17 cellular contexts compared by ENCODE assay signal in the genomic region with DNA sequence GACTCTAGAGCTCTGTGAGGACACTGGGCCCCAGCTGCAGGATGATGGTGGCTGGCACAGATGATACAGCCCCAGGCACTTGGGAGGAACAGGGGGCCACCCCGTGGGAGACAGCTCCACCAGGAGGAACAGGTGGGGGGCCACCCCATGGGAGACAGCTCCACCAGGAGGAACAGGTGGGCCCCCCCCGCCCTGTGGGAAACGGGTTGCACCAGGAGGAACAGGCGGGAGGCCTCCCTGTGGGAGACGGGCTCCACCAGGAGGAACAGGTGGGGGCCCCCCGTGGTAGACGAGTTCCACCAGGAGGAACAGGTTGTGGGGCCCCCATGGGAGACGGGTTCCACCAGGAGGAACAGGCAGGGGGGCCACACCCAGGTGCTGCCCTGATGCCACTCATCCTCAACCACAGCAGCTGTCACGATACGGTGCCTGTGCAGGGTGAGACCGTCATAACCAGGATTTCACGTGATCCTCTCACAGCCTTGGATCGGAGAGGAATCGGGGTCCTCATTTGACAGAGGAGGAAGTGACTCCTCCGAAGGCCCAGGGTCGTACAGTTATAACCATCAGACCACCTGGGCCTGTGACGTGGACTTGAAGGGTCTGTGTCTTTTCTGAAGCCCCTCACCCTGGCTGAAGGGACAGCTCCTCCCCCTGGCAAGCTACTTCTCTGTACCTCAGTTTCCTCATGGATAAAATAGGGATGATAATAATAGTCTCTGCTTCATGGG. TPM values are rescaled to one million over a fixed set of nuclear protein-coding genes. Genes with fewer than 3 reads are reported as not detected.
DNase-seq lines count a peak whose midpoint lies in the region; ATAC-seq and TF ChIP-seq lines count a peak whose summit lies in the region.
"Had no signal": no experiment of that assay in that cellular context is flagged by ENCODE, and none has a peak within 500 bp of the region (broad histone marks: within the 10 kb centered on the region; RNA-seq: fewer than 3 reads in every experiment).

No MANE protein-coding gene starts in this region.

- peaks cover 10% of the 10 kb centered on the region for H3K9me3 Mint-ChIP-seq in activated naive CD8-positive, alpha-beta T cell treated with anti-CD3 and anti-CD28 coated beads, Interleukin-2, amount 10 ng/mL, durations not matched to agents 7 days and 5 days
- peaks cover 13% of the 10 kb centered on the region for H3K9me3 Mint-ChIP-seq in activated naive CD8-positive, alpha-beta T cell treated with anti-CD3 and anti-CD28 coated beads for 36 hours
- H3K9me3 Mint-ChIP-seq in activated CD4-positive, alpha-beta T cell treated with anti-CD3 and anti-CD28 coated beads, Interleukin-2, amount 10 ng/mL, durations not matched to agents 7 days and 5 days, result peaks cover 9% of the 10 kb centered on the region

- no peak overlapping the region for H3K27ac ChIP-seq in coronary artery
- H3K27ac ChIP-seq in neuronal stem cell (replicated peaks; ENCODE audit: low read length), result no peak overlapping the region
- H3K27ac ChIP-seq: C4-2B, Peyer's patch had no signal

- no peak for ATAC-seq in activated naive CD8-positive, alpha-beta T cell treated with anti-CD3 and anti-CD28 coated beads, Interleukin-2, amount 10 ng/mL, durations not matched to agents 7 days and 5 days (ENCODE audit: low read depth)
- no peak for ATAC-seq in left lobe of liver
- ATAC-seq: HCT116 had no signal

- H3K4me3 Mint-ChIP-seq in activated naive CD8-positive, alpha-beta T cell treated with anti-CD3 and anti-CD28 coated beads, Interleukin-2, amount 10 ng/mL, durations not matched to agents 7 days and 5 days, result no peak overlapping the region
- no peak overlapping the region for H3K4me3 Mint-ChIP-seq in activated naive CD8-positive, alpha-beta T cell treated with anti-CD3 and anti-CD28 coated beads for 36 hours
- H3K4me3 Mint-ChIP-seq in activated CD4-positive, alpha-beta T cell treated with anti-CD3 and anti-CD28 coated beads, Interleukin-2, amount 10 ng/mL, durations not matched to agents 7 days and 5 days, result no peak overlapping the region

- no CpG with 5 or more reads among the region's 17 CpGs for WGBS in neuronal stem cell (ENCODE audit: extremely low coverage in 2 of 2, insufficient read length in 2 of 2, insufficient replicate concordance in 1 of 2), 2 donors

- H3K4me2 ChIP-seq in neuronal stem cell (ENCODE audit: insufficient read depth, low read length, poor library complexity, severe bottlenecking), result no peak overlapping the region

- H2BK120ac ChIP-seq in neuronal stem cell (ENCODE audit: low read depth, low read length), result no peak overlapping the region

- no peak overlapping the region for H2AFZ ChIP-seq in neuronal stem cell (ENCODE audit: low read length)

- H3K9me3 ChIP-seq in neuronal stem cell (replicated peaks in 1 of 2; ENCODE audit: control insufficient read depth in 2 of 2, insufficient read depth in 1 of 2, low read depth in 1 of 2, low read length in 2 of 2), result peaks cover 0 to 4% of the 10 kb centered on the region in 2 donors
- H3K9me3 ChIP-seq: Peyer's patch had no signal

- no peak for DNase-seq in activated naive CD8-positive, alpha-beta T cell treated with anti-CD3 and anti-CD28 coated beads, Interleukin-2, amount 10 ng/mL, durations not matched to agents 7 days and 5 days
- DNase-seq in activated naive CD8-positive, alpha-beta T cell treated with anti-CD3 and anti-CD28 coated beads for 36 hours, result no peak
- peak; percentile 22 for DNase-seq in coronary artery (ENCODE audit: low spot score)
- no peak for DNase-seq in neuronal stem cell (ENCODE audit: low spot score)
- no peak for DNase-seq in activated CD4-positive, alpha-beta T cell treated with anti-CD3 and anti-CD28 coated beads, Interleukin-2, amount 10 ng/mL, durations not matched to agents 7 days and 5 days
- DNase-seq in amniotic stem cell (lab: John Stamatoyannopoulos, UW), result no peak
- no peak for DNase-seq in left lobe of liver (ENCODE audit: low spot score)
- DNase-seq in NCI-H2081 (lab: John Stamatoyannopoulos, UW), result no peak
- DNase-seq: DMS53, MV-4-11, NCI-H1417 treated with DMSO at 0.1 percent for 48 hours, NCI-H2081 treated with DMSO at 0.1 percent for 48 hours, NCI-H446, Peyer's patch, SIG-M5 had no signal

- H3K14ac ChIP-seq in neuronal stem cell (ENCODE audit: low read length), result no peak overlapping the region

- peak overlapping the region; percentile 9 for H2BK15ac ChIP-seq in neuronal stem cell (ENCODE audit: low read length)

- no peak overlapping the region for H3K4ac ChIP-seq in neuronal stem cell (ENCODE audit: low read length)

- H3K79me1 ChIP-seq in neuronal stem cell (ENCODE audit: low read depth, low read length), result no peaks in the 10 kb centered on the region

- CTCF ChIA-PET in activated CD4-positive, alpha-beta T cell treated with anti-CD3 and anti-CD28 coated beads, Interleukin-2, amount 10 ng/mL, durations not matched to agents 7 days and 5 days (lab: Charles Lee), result interaction anchor here (0.9 to 1.1 kb wide), 2 partner anchors 11 to 12 kb away, joined by 3 read pairs; no protein-coding TSS in a partner anchor

- H3K4me3 ChIP-seq in coronary artery, result no peak overlapping the region
- no peak overlapping the region for H3K4me3 ChIP-seq in neuronal stem cell (ENCODE audit: low read length in 2 of 2)
- H3K4me3 ChIP-seq: Peyer's patch had no signal

- no peak overlapping the region for H4K8ac ChIP-seq in neuronal stem cell (ENCODE audit: low read depth, low read length)

- peaks cover 0 to 3% (median 0%) of the 10 kb centered on the region in 3 experiments for H3K27me3 ChIP-seq in neuronal stem cell (ENCODE audit: control insufficient read depth in 3 of 3, insufficient read depth in 3 of 3, low read depth in 1 of 3, low read length in 3 of 3)
- H3K27me3 ChIP-seq: Peyer's patch had no signal

- no peak overlapping the region for H3K9ac ChIP-seq in neuronal stem cell (ENCODE audit: low read depth, low read length, poor library complexity)

- no peak for TF ChIP-seq CTCF in coronary artery (IDR thresholded peaks at IDR 0.05)

- peak overlapping the region; percentile 19 for H2AK5ac ChIP-seq in neuronal stem cell (ENCODE audit: low read depth, low read length)

- H3K23ac ChIP-seq in neuronal stem cell (ENCODE audit: low read depth, low read length, poor library complexity), result peak overlapping the region; percentile 17

- H3K4me1 ChIP-seq in neuronal stem cell (ENCODE audit: control insufficient read depth in 2 of 2, insufficient read depth in 1 of 2, low read depth in 1 of 2, low read length in 2 of 2), result peaks cover 9 to 11% of the 10 kb centered on the region in 2 donors
- H3K4me1 ChIP-seq: Peyer's patch had no signal

- POLR2A ChIA-PET in activated naive CD8-positive, alpha-beta T cell treated with anti-CD3 and anti-CD28 coated beads, Interleukin-2, amount 10 ng/mL, durations not matched to agents 7 days and 5 days (lab: Charles Lee), result no interaction called here
- POLR2A ChIA-PET in activated CD4-positive, alpha-beta T cell treated with anti-CD3 and anti-CD28 coated beads, Interleukin-2, amount 10 ng/mL, durations not matched to agents 7 days and 5 days (lab: Charles Lee), result no interaction called here

- H3K36me3 Mint-ChIP-seq in activated naive CD8-positive, alpha-beta T cell treated with anti-CD3 and anti-CD28 coated beads, Interleukin-2, amount 10 ng/mL, durations not matched to agents 7 days and 5 days, result peaks cover 9% of the 10 kb centered on the region
- H3K36me3 Mint-ChIP-seq in activated naive CD8-positive, alpha-beta T cell treated with anti-CD3 and anti-CD28 coated beads for 36 hours, result peaks cover 9% of the 10 kb centered on the region
- peaks cover 7% of the 10 kb centered on the region for H3K36me3 Mint-ChIP-seq in activated CD4-positive, alpha-beta T cell treated with anti-CD3 and anti-CD28 coated beads, Interleukin-2, amount 10 ng/mL, durations not matched to agents 7 days and 5 days (ENCODE audit: low read depth)

- peaks cover 8% of the 10 kb centered on the region for H3K27me3 Mint-ChIP-seq in activated naive CD8-positive, alpha-beta T cell treated with anti-CD3 and anti-CD28 coated beads, Interleukin-2, amount 10 ng/mL, durations not matched to agents 7 days and 5 days
- peaks cover 17% of the 10 kb centered on the region for H3K27me3 Mint-ChIP-seq in activated naive CD8-positive, alpha-beta T cell treated with anti-CD3 and anti-CD28 coated beads for 36 hours
- peaks cover 8% of the 10 kb centered on the region for H3K27me3 Mint-ChIP-seq in activated CD4-positive, alpha-beta T cell treated with anti-CD3 and anti-CD28 coated beads, Interleukin-2, amount 10 ng/mL, durations not matched to agents 7 days and 5 days

- H2BK12ac ChIP-seq in neuronal stem cell (ENCODE audit: low read length), result no peak overlapping the region

- H3K36me3 ChIP-seq in neuronal stem cell (replicated peaks in 1 of 2; ENCODE audit: control insufficient read depth in 2 of 2, insufficient read depth in 2 of 2, low read length in 2 of 2), result no peaks in the 10 kb centered on the region
- H3K36me3 ChIP-seq: Peyer's patch had no signal

- no peak overlapping the region for H2BK5ac ChIP-seq in neuronal stem cell (ENCODE audit: low read length)

- H3K27ac Mint-ChIP-seq in activated naive CD8-positive, alpha-beta T cell treated with anti-CD3 and anti-CD28 coated beads, Interleukin-2, amount 10 ng/mL, durations not matched to agents 7 days and 5 days, result peak overlapping the region; percentile 5
- no peak overlapping the region for H3K27ac Mint-ChIP-seq in activated naive CD8-positive, alpha-beta T cell treated with anti-CD3 and anti-CD28 coated beads for 36 hours
- no peak overlapping the region for H3K27ac Mint-ChIP-seq in activated CD4-positive, alpha-beta T cell treated with anti-CD3 and anti-CD28 coated beads, Interleukin-2, amount 10 ng/mL, durations not matched to agents 7 days and 5 days

- H4K91ac ChIP-seq in neuronal stem cell (ENCODE audit: low read depth, low read length, poor library complexity), result peak overlapping the region; percentile 93

- peak overlapping the region; percentile 35 for H3K18ac ChIP-seq in neuronal stem cell (ENCODE audit: low read length)

- no peaks in the 10 kb centered on the region for H3K4me1 Mint-ChIP-seq in activated naive CD8-positive, alpha-beta T cell treated with anti-CD3 and anti-CD28 coated beads, Interleukin-2, amount 10 ng/mL, durations not matched to agents 7 days and 5 days
- H3K4me1 Mint-ChIP-seq in activated naive CD8-positive, alpha-beta T cell treated with anti-CD3 and anti-CD28 coated beads for 36 hours, result no peaks in the 10 kb centered on the region
- H3K4me1 Mint-ChIP-seq in activated CD4-positive, alpha-beta T cell treated with anti-CD3 and anti-CD28 coated beads, Interleukin-2, amount 10 ng/mL, durations not matched to agents 7 days and 5 days, result no peaks in the 10 kb centered on the region

RNA-seq across cellular contexts. Expression of a gene that starts 49.2 kb away (rescaled TPM):
- total RNA-seq in activated naive CD8-positive, alpha-beta T cell treated with anti-CD3 and anti-CD28 coated beads, Interleukin-2, amount 10 ng/mL, durations not matched to agents 7 days and 5 days, result under 1 TPM; 0.45 to 0.55 TPM
- under 1 TPM in 1 of 2 experiments, not detected in 1; 0.16 TPM for total RNA-seq in activated naive CD8-positive, alpha-beta T cell treated with anti-CD3 and anti-CD28 coated beads for 36 hours
- polyA plus RNA-seq in neuronal stem cell (2013, experiment 1 of 2), result 10.7 TPM
- polyA plus RNA-seq in neuronal stem cell (2013, experiment 2 of 2), result 11.1 TPM
- total RNA-seq in activated CD4-positive, alpha-beta T cell treated with anti-CD3 and anti-CD28 coated beads, Interleukin-2, amount 10 ng/mL, durations not matched to agents 7 days and 5 days, result under 1 TPM; 0.12 to 0.19 TPM
- 0.05 TPM for total RNA-seq in left lobe of liver
